In the genomic region with DNA sequence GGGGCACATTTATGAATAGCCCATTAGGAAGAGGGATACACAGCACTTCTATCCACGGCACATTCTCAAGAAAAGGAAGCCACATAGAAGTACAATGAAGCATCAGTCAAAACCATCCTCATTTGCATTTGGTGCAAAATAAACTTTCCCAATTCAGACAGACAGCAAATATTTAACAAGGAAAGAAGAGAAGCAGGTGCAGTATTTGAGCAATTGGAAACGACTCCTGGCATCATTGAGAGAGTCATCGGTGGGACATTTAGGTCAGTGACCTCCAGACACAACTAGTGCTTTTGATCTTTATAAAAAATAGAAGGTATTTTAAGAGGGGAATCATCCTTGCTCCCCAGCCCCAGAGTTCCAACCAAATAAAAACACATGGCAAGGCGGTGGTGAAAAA, we compare ENCODE assay signal across 17 cellular contexts.
"Had no signal": no experiment of that assay in that cellular context is flagged by ENCODE, and none has a peak within 500 bp of the region (broad histone marks: within the 10 kb centered on the region; RNA-seq: fewer than 3 reads in every experiment).

No MANE protein-coding gene starts in this region.

- H3K4me3 ChIP-seq: coronary artery, thoracic aorta had no signal

- DNase-seq: activated CD4-positive, alpha-beta T cell treated with anti-CD3 and anti-CD28 coated beads, Interleukin-2, amount 50 U/mL, for 1 hour; activated CD4-positive, CD25-positive, alpha-beta regulatory T cell treated with anti-CD3 and anti-CD28 coated beads, Interleukin-2, amount 50 U/mL, for 72 hours; activated CD8-positive, alpha-beta memory T cell treated with anti-CD3 and anti-CD28 coated beads, Interleukin-2, amount 50 U/mL, for 4 hours; activated effector memory CD4-positive, alpha-beta T cell treated with Interleukin-2 at 50 U/mL for 16 hours; activated naive CD4-positive, alpha-beta T cell treated with anti-CD3 and anti-CD28 coated beads, Interleukin-2, amount 10 ng/mL, durations not matched to agents 7 days and 5 days; activated T-cell treated with anti-CD3 and anti-CD28 coated beads, Interleukin-2, amount 50 U/mL, for 4 hours; aorta; erythroblast; foreskin melanocyte; hypothalamus; islet precursor cell; retina; stimulated activated naive B cell treated with anti-CD40 and anti-IgM and Interleukin-4, amounts not matched to agents 10 μg/mL and 1 μg/mL and 100 μg/mL, for 72 hours had no signal

- ATAC-seq: activated T-cell treated with anti-CD3 and anti-CD28 coated beads, Interleukin-2, amount 50 U/mL, for 4 hours; stimulated activated naive B cell treated with anti-CD40 and anti-IgM and Interleukin-4, amounts not matched to agents 10 μg/mL and 1 μg/mL and 100 μg/mL, for 72 hours had no signal

- H3K27ac ChIP-seq: coronary artery, thoracic aorta, VCaP had no signal

- FAIRE-seq: endometrium had no signal

- H3K36me3 ChIP-seq: thoracic aorta had no signal

- H3K9me3 ChIP-seq: thoracic aorta had no signal
